ENCODE assay signal across 14 cellular contexts in genomic region chr19:41332468-41332867, GRCh38.
"Had no signal": no experiment of that assay in that cellular context is flagged by ENCODE, and none has a peak within 500 bp of the region (broad histone marks: within the 10 kb centered on the region; RNA-seq: fewer than 3 reads in every experiment).

No MANE protein-coding gene starts in this region.

- H3K27me3 ChIP-seq: breast epithelium, foreskin keratinocyte, sigmoid colon had no signal

- H3K27ac ChIP-seq: breast epithelium, foreskin keratinocyte, sigmoid colon, thoracic aorta, WERI-Rb-1 had no signal

- H3K36me3 ChIP-seq: breast epithelium, WERI-Rb-1 had no signal

- H3K27me3 Mint-ChIP-seq: activated naive CD8-positive, alpha-beta T cell treated with anti-CD3 and anti-CD28 coated beads, Interleukin-2, amount 10 ng/mL, durations not matched to agents 7 days and 5 days had no signal

- H3K9me3 ChIP-seq: breast epithelium, sigmoid colon, thoracic aorta had no signal

- DNase-seq: activated CD4-positive, alpha-beta T cell treated with anti-CD3 and anti-CD28 coated beads for 4 hours; activated gamma-delta T cell; activated naive CD8-positive, alpha-beta T cell treated with anti-CD3 and anti-CD28 coated beads, Interleukin-2, amount 10 ng/mL, durations not matched to agents 7 days and 5 days; activated T-cell treated with anti-CD3 and anti-CD28 coated beads, Interleukin-2, amount 50 U/mL, for 1 hour; aorta; foreskin keratinocyte; head of caudate nucleus; sigmoid colon; stimulated activated naive CD8-positive, alpha-beta T cell treated with anti-CD3 and anti-CD28 coated beads, Interleukin-15, Interleukin-2, amounts not matched to agents 100 U/mL and 50 U/mL, for 24 hours; SW 1271; WERI-Rb-1 had no signal

- H3K4me3 ChIP-seq: breast epithelium, sigmoid colon, thoracic aorta had no signal

- ATAC-seq: foreskin keratinocyte; stimulated activated naive CD8-positive, alpha-beta T cell treated with anti-CD3 and anti-CD28 coated beads, Interleukin-15, Interleukin-2, amounts not matched to agents 100 U/mL and 50 U/mL, for 24 hours had no signal

- H3K27ac Mint-ChIP-seq: activated naive CD8-positive, alpha-beta T cell treated with anti-CD3 and anti-CD28 coated beads, Interleukin-2, amount 10 ng/mL, durations not matched to agents 7 days and 5 days; nephron had no signal

- H3K4me3 Mint-ChIP-seq: activated naive CD8-positive, alpha-beta T cell treated with anti-CD3 and anti-CD28 coated beads, Interleukin-2, amount 10 ng/mL, durations not matched to agents 7 days and 5 days; nephron had no signal

- H3K9me3 Mint-ChIP-seq: activated naive CD8-positive, alpha-beta T cell treated with anti-CD3 and anti-CD28 coated beads, Interleukin-2, amount 10 ng/mL, durations not matched to agents 7 days and 5 days; nephron had no signal
